16 cellular contexts compared by ENCODE assay signal in genomic region chr13:100922599-100922998, GRCh38.
A peak's percentile ranks its signal among the peaks of the same experiment; 100 is the strongest.
DNase-seq lines count a peak whose midpoint lies in the region; ATAC-seq and TF ChIP-seq lines count a peak whose summit lies in the region.
"Had no signal": no experiment of that assay in that cellular context is flagged by ENCODE, and none has a peak within 500 bp of the region (broad histone marks: within the 10 kb centered on the region; RNA-seq: fewer than 3 reads in every experiment).

No MANE protein-coding gene starts in this region.

- POLR2A ChIA-PET in IMR-90 (lab: Charles Lee; ENCODE audit: unreplicated experiment): no interaction called here

- H4K5ac ChIP-seq in IMR-90 (ENCODE audit: low read depth, low read length): no peak overlapping the region

- TF ChIP-seq POLR2A in IMR-90 (IDR thresholded peaks at IDR 0.05; ENCODE audit: low read depth, low read length): no peak

- H3K4me1 Mint-ChIP-seq in T-helper 17 cell: no peaks in the 10 kb centered on the region
- H3K4me1 Mint-ChIP-seq: CD4-positive, alpha-beta memory T cell had no signal

- no peak for TF ChIP-seq CTCF in IMR-90 (conservative IDR thresholded peaks at IDR 0.05; ENCODE audit: low read depth, low read length)

- no peak overlapping the region for H2AK9ac ChIP-seq in IMR-90 (replicated peaks; ENCODE audit: low read depth, low read length, poor library complexity)

- no peak overlapping the region for H2BK15ac ChIP-seq in IMR-90 (ENCODE audit: low read depth, low read length)

- no peak overlapping the region for H3K18ac ChIP-seq in IMR-90 (ENCODE audit: low read depth, low read length)

- H2BK120ac ChIP-seq in IMR-90 (ENCODE audit: low read depth, low read length): no peak overlapping the region

- H3K9me3 ChIP-seq in IMR-90 (ENCODE audit: control insufficient read depth, insufficient read depth, low read length) (no peaks in the 10 kb centered on the region), T-helper 17 cell (ENCODE audit: control insufficient read depth, low read length, poor library complexity, severe bottlenecking) (no peaks in the 10 kb centered on the region)
- H3K9me3 ChIP-seq: HAP-1 had no signal

- peaks cover 35% of the 10 kb centered on the region for H3K27me3 Mint-ChIP-seq in T-helper 17 cell

- H4K20me1 ChIP-seq in IMR-90 (ENCODE audit: insufficient read depth, low read length): no peaks in the 10 kb centered on the region

- no peak overlapping the region for H3K56ac ChIP-seq in IMR-90 (ENCODE audit: extremely low read depth, insufficient read depth, low read length)

- H2AFZ ChIP-seq in IMR-90 (replicated peaks; ENCODE audit: low read length, poor library complexity): no peak overlapping the region

- peak; percentile 4 for DNase-seq in IMR-90
- peak; percentile 14 for DNase-seq in MV-4-11 (lab: John Stamatoyannopoulos, UW)
- peak; percentile 3 for DNase-seq in fibroblast of peridontal ligament (ENCODE audit: extremely low read depth)
- no peak for DNase-seq in T-helper 17 cell
- DNase-seq in SIG-M5 treated with dmso at 0.1 percent for 504 hours (lab: John Stamatoyannopoulos, UW; ENCODE audit: unreplicated experiment): no peak
- DNase-seq: C1 segment of cervical spinal cord; Calu3; CD4-positive, alpha-beta memory T cell; COR-L47; DMS53; DMS79 treated with DMSO at 0.1 percent for 48 hours; GF-D8; GOT3; HFFc6 had no signal

- no peak overlapping the region for H3K23ac ChIP-seq in IMR-90 (ENCODE audit: low read depth, low read length)

- no peak overlapping the region for H3K4me3 Mint-ChIP-seq in T-helper 17 cell
- H3K4me3 Mint-ChIP-seq: CD4-positive, alpha-beta memory T cell; HFFc6 had no signal

- peaks cover 2% of the 10 kb centered on the region; the same call in 1 of the 2 replicates for H3K4me1 ChIP-seq in IMR-90 (ENCODE audit: control insufficient read depth, insufficient read depth, low read length)
- H3K4me1 ChIP-seq: HAP-1 had no signal

- no peaks in the 10 kb centered on the region; the same call in none of the 2 replicates for H3K27me3 ChIP-seq in IMR-90 (ENCODE audit: control insufficient read depth, insufficient read depth, low read length)

- no peak overlapping the region for H3K9ac ChIP-seq in IMR-90 (ENCODE audit: low read depth, low read length)

- H3K4me3 ChIP-seq in IMR-90 (ENCODE audit: insufficient read depth, low read depth, low read length): no peak overlapping the region
- H3K4me3 ChIP-seq: HAP-1 had no signal

- in situ Hi-C loops in IMR-90 (cut with MboI; ENCODE audit: low sequenced_read_pairs): no loop called here

- no peaks in the 10 kb centered on the region for H3K36me3 ChIP-seq in IMR-90 (ENCODE audit: control insufficient read depth, insufficient read depth, low read length)
- H3K36me3 ChIP-seq: HAP-1 had no signal

- no TSS peak for BruUV-seq in IMR-90 (replicated peaks; lab: Mats Ljungman, UMichigan)

- no peak overlapping the region for H2AK5ac ChIP-seq in IMR-90 (ENCODE audit: low read depth, low read length)

- CTCF ChIA-PET in IMR-90 (lab: Yijun Ruan, JAX): no interaction called here

- H3K79me1 ChIP-seq in IMR-90 (ENCODE audit: low read depth in 1 of 2, low read length in 2 of 2): no peaks in the 10 kb centered on the region

- no peaks in the 10 kb centered on the region for H3K36me3 Mint-ChIP-seq in T-helper 17 cell (ENCODE audit: low read depth)
- H3K36me3 Mint-ChIP-seq: CD4-positive, alpha-beta memory T cell had no signal

- no peak overlapping the region for H3K4me2 ChIP-seq in IMR-90 (ENCODE audit: low read depth, low read length)

- no peak overlapping the region for H3K14ac ChIP-seq in IMR-90 (replicated peaks; ENCODE audit: low read depth, low read length)

- H3K9me1 ChIP-seq in IMR-90 (ENCODE audit: insufficient read depth, low read length): 0 out of 2 replicates have a peak, but pooled peaks cover 3% of the 10 kb centered on the region

- no peak overlapping the region for H2BK20ac ChIP-seq in IMR-90 (ENCODE audit: low read depth, low read length)

- no peak for TF ChIP-seq RAD21 in IMR-90 (IDR thresholded peaks at IDR 0.05; ENCODE audit: low read length)

- intact Hi-C loops in IMR-90 (cut with micrococcal nuclease): no loop called here

- H2BK5ac ChIP-seq in IMR-90 (ENCODE audit: low read depth, low read length, poor library complexity, severe bottlenecking): no peak overlapping the region

- no peak overlapping the region for H3K4ac ChIP-seq in IMR-90 (ENCODE audit: low read depth, low read length)

- H3K27ac Mint-ChIP-seq in T-helper 17 cell: no peak overlapping the region
- H3K27ac Mint-ChIP-seq: CD4-positive, alpha-beta memory T cell; HFFc6 had no signal

- H4K91ac ChIP-seq in IMR-90 (ENCODE audit: insufficient read depth, low read depth, low read length): no peak overlapping the region

- H3K27ac ChIP-seq in IMR-90 (ENCODE audit: insufficient read depth, low read length): no peak overlapping the region

- ATAC-seq in IMR-90 (ENCODE audit: low read depth) (no peak), GM21825 (IDR thresholded peaks at IDR 0.05; ENCODE audit: unreplicated experiment) (no peak), T-helper 17 cell (no peak)

- dilution Hi-C loops in IMR-90 (cut with HindIII; ENCODE audit: low sequenced_read_pairs, unreplicated experiment): no loop called here

- WGBS in IMR-90 (ENCODE audit: extremely low coverage in 2 of 2, insufficient read length in 1 of 2), 2 experiments: no CpG with 5 or more reads among the region's 3 CpGs

- H4K8ac ChIP-seq in IMR-90 (ENCODE audit: low read depth in 2 of 2, low read length in 2 of 2): no peak overlapping the region

TF ChIP-seq in IMR-90, 13 proteins besides CTCF, POLR2A, EP300 and RAD21:
- peak; percentile 53; the same call in 1 of the 2 replicates for TF ChIP-seq CEBPB (IDR thresholded peaks at IDR 0.05; ENCODE audit: low read depth, low read length)
- TF ChIP-seq USF2 (IDR thresholded peaks at IDR 0.05; ENCODE audit: low read depth, low read length): no peak
- TF ChIP-seq RCOR1 (IDR thresholded peaks at IDR 0.05; ENCODE audit: insufficient replicate concordance, low read length): no peak
- no peak for TF ChIP-seq CHD1 (IDR thresholded peaks at IDR 0.05; ENCODE audit: low read depth, low read length)
- TF ChIP-seq MXI1 (IDR thresholded peaks at IDR 0.05; ENCODE audit: borderline replicate concordance, low read depth, low read length): no peak
- TF ChIP-seq MAZ (IDR thresholded peaks at IDR 0.05; ENCODE audit: borderline replicate concordance, low read depth, low read length): no peak
- TF ChIP-seq RFX5 (IDR thresholded peaks at IDR 0.05; ENCODE audit: low read depth, low read length): no peak

Comparison
In these comparisons a context has a peak if more than half of its experiments do, and no peak if none do; other contexts are left out.
1. DNase-seq: peak in IMR-90 (single experiment), MV-4-11 (single experiment) and fibroblast of peridontal ligament (single experiment); none in T-helper 17 cell (0 of 3) and SIG-M5 treated with dmso at 0.1 percent for 504 hours (single experiment).